2 cellular contexts compared by ENCODE assay signal in genomic region chr4:10371121-10371520, GRCh38.
TF ChIP-seq lines count a peak whose summit lies in the region.

No MANE protein-coding gene starts in this region.

TF ChIP-seq in GM23338, 12 proteins besides CTCF, POLR2A, EP300 and RAD21:
- TF ChIP-seq STAT1 (IDR thresholded peaks at IDR 0.05; ENCODE audit: unreplicated experiment): no peak
- TF ChIP-seq ETS1 (IDR thresholded peaks at IDR 0.05): no peak
- no peak for TF ChIP-seq JUNB (IDR thresholded peaks at IDR 0.05; ENCODE audit: unreplicated experiment)
- TF ChIP-seq ZNF114 (CRISPR knock-in tag; IDR thresholded peaks at IDR 0.05): no peak
- TF ChIP-seq NANOG (IDR thresholded peaks at IDR 0.05; ENCODE audit: borderline replicate concordance): no peak

TF ChIP-seq in K562, 482 proteins besides CTCF, POLR2A, EP300 and RAD21:
- TF ChIP-seq ELK3 (CRISPR knock-in tag; IDR thresholded peaks at IDR 0.05): no peak
- no peak for TF ChIP-seq ZNF239 (CRISPR knock-in tag; IDR thresholded peaks at IDR 0.05)
- TF ChIP-seq GTF3C2 (IDR thresholded peaks at IDR 0.05; ENCODE audit: borderline replicate concordance, extremely low read depth, insufficient read length): no peak
- TF ChIP-seq SIRT6 (IDR thresholded peaks at IDR 0.05; ENCODE audit: low read depth, low read length): no peak
- no peak for TF ChIP-seq ZNF384 (IDR thresholded peaks at IDR 0.05; ENCODE audit: low read depth, low read length)
- 0 out of 2 replicates have a peak, but pooled peaks have one; percentile 24 for TF ChIP-seq ZNF766 (CRISPR knock-in tag; conservative IDR thresholded peaks at IDR 0.05)
